19 cellular contexts compared by ENCODE assay signal in the genomic region with DNA sequence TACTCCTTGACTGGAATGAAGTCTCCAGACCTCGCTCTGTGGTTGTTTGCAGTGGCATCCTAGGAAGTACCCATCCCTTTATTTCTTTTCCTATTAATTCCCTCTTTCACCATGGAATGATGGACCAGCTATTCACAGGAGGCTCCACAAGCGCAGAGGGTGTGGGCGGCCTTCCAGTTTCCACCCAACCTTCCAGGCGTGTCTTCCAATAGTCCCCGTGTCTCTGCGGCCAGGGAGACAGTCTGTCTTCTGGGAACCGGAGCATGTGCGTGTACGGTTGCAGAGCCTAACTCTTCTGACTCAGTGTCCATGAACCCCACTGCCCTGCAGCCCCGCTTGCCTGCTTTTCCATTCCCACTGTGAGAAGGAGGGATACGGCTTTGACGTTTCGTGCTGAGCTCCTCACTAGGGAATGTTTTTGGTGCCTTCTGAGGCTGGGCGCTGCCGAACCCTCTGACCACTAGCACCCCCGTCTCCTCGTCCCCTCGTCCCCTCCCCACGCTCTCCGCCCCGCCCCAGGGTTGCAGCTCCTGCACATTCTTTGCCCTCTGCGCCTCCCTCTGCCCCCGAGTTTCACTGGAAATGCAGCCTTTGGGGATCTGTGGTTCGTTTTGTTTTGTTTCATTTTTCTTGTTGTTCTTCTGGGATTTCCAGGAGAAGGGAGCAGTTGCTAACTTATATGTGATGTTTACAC. TPM values are rescaled to one million over a fixed set of nuclear protein-coding genes. Genes with fewer than 3 reads are reported as not detected.
DNase-seq lines count a peak whose midpoint lies in the region; ATAC-seq, FAIRE-seq and TF ChIP-seq lines count a peak whose summit lies in the region.
"Had no signal": no experiment of that assay in that cellular context is flagged by ENCODE, and none has a peak within 500 bp of the region (broad histone marks: within the 10 kb centered on the region; RNA-seq: fewer than 3 reads in every experiment).

No MANE protein-coding gene starts in this region.

- no peak for FAIRE-seq in astrocyte (lab: Jason Lieb, UNC)
- FAIRE-seq: D721Med had no signal

- H3K36me3 ChIP-seq in astrocyte (ENCODE audit: insufficient read depth, low read length) = no peaks in the 10 kb centered on the region
- no peaks in the 10 kb centered on the region for H3K36me3 ChIP-seq in mesenchymal stem cell (ENCODE audit: control insufficient read depth in 1 of 2, insufficient read depth in 2 of 2, low read depth in 1 of 2, low read length in 2 of 2)
- H3K36me3 ChIP-seq in tibial artery = no peaks in the 10 kb centered on the region
- H3K36me3 ChIP-seq: BLaER1 had no signal

- no peak overlapping the region for H3K18ac ChIP-seq in mesenchymal stem cell (ENCODE audit: low read depth in 1 of 2, low read length in 2 of 2)

- H3K23ac ChIP-seq in mesenchymal stem cell (ENCODE audit: low read length in 2 of 2) = no peak overlapping the region

- H2BK12ac ChIP-seq in mesenchymal stem cell (ENCODE audit: low read length in 2 of 2) = no peak overlapping the region

- H2AK5ac ChIP-seq in mesenchymal stem cell (ENCODE audit: low read length, severe bottlenecking) = no peak overlapping the region

- H3K4me1 ChIP-seq in astrocyte (ENCODE audit: insufficient read depth, low read length) (no peaks in the 10 kb centered on the region), mesenchymal stem cell (ENCODE audit: control insufficient read depth, insufficient read depth, low read depth, low read length) (no peaks in the 10 kb centered on the region), tibial artery (peaks cover 0 to 7% (median 2%) of the 10 kb centered on the region in 4 donors)

- no peaks in the 10 kb centered on the region for H3K79me1 ChIP-seq in mesenchymal stem cell (replicated peaks; ENCODE audit: low read length, poor library complexity, severe bottlenecking)

- H2AFZ ChIP-seq in astrocyte (ENCODE audit: low read depth, low read length) (no peak overlapping the region), mesenchymal stem cell (ENCODE audit: low read depth, low read length) (no peak overlapping the region)

- no peaks in the 10 kb centered on the region for H4K20me1 ChIP-seq in astrocyte (ENCODE audit: insufficient read depth, low read length)
- H4K20me1 ChIP-seq: BLaER1 had no signal

- no peak overlapping the region for H4K8ac ChIP-seq in mesenchymal stem cell (ENCODE audit: low read length)

- H3K79me2 ChIP-seq in astrocyte (ENCODE audit: insufficient read depth, low read length) = no peaks in the 10 kb centered on the region

- no peaks in the 10 kb centered on the region for H3K9me3 Mint-ChIP-seq in activated naive CD4-positive, alpha-beta T cell treated with anti-CD3 and anti-CD28 coated beads, Interleukin-2, amount 50 U/mL, for 24 hours
- peaks cover 2% of the 10 kb centered on the region for H3K9me3 Mint-ChIP-seq in astrocyte (ENCODE audit: unreplicated experiment)
- H3K9me3 Mint-ChIP-seq: CD8-positive, alpha-beta T cell had no signal

- ATAC-seq in HG02588 (IDR thresholded peaks at IDR 0.05; ENCODE audit: unreplicated experiment) (no peak), GM19328 (IDR thresholded peaks at IDR 0.05; ENCODE audit: unreplicated experiment) (no peak)
- ATAC-seq: CD8-positive, alpha-beta T cell had no signal

- peak overlapping the region; percentile 4 for H3K27ac Mint-ChIP-seq in activated naive CD4-positive, alpha-beta T cell treated with anti-CD3 and anti-CD28 coated beads, Interleukin-2, amount 50 U/mL, for 24 hours
- H3K27ac Mint-ChIP-seq in astrocyte (ENCODE audit: unreplicated experiment) = peak overlapping the region; percentile 60
- H3K27ac Mint-ChIP-seq: CD8-positive, alpha-beta T cell had no signal

- no peak overlapping the region for H4K91ac ChIP-seq in mesenchymal stem cell (ENCODE audit: low read length)

- H2BK15ac ChIP-seq in mesenchymal stem cell (ENCODE audit: low read depth, poor library complexity, severe bottlenecking) = no peak overlapping the region

- intact Hi-C loops in tibial artery (cut with DNase I; ENCODE audit: low total_unique reads) = no loop called here

- no peaks in the 10 kb centered on the region for H3K36me3 Mint-ChIP-seq in activated naive CD4-positive, alpha-beta T cell treated with anti-CD3 and anti-CD28 coated beads, Interleukin-2, amount 50 U/mL, for 24 hours
- H3K36me3 Mint-ChIP-seq in astrocyte (ENCODE audit: low read depth, unreplicated experiment) = no peaks in the 10 kb centered on the region
- H3K36me3 Mint-ChIP-seq: CD8-positive, alpha-beta T cell had no signal

- H3K27ac ChIP-seq in astrocyte (ENCODE audit: low read depth, low read length) (no peak overlapping the region), mesenchymal stem cell (ENCODE audit: low read length, poor library complexity, severe bottlenecking) (no peak overlapping the region), tibial artery (no peak overlapping the region)
- H3K27ac ChIP-seq: 22Rv1, BLaER1, SK-N-MC had no signal

- WGBS in mesenchymal stem cell = 76% methylated on average over 24 of the region's 24 CpGs

- H3K9me3 ChIP-seq in astrocyte (ENCODE audit: insufficient read depth, low read depth, low read length) (peaks cover 2% of the 10 kb centered on the region), mesenchymal stem cell (ENCODE audit: control insufficient read depth, low read length) (no peaks in the 10 kb centered on the region), tibial artery (no peaks in the 10 kb centered on the region)

- peak overlapping the region in 1 of 2 experiments; percentile 24 for H3K14ac ChIP-seq in mesenchymal stem cell (ENCODE audit: low read length in 2 of 2)

- H2BK120ac ChIP-seq in mesenchymal stem cell (ENCODE audit: low read depth, low read length) = no peak overlapping the region

- H3K4me3 Mint-ChIP-seq in activated naive CD4-positive, alpha-beta T cell treated with anti-CD3 and anti-CD28 coated beads, Interleukin-2, amount 50 U/mL, for 24 hours = no peak overlapping the region
- no peak overlapping the region for H3K4me3 Mint-ChIP-seq in astrocyte (ENCODE audit: unreplicated experiment)
- H3K4me3 Mint-ChIP-seq: CD8-positive, alpha-beta T cell had no signal

- no peak overlapping the region for H3K4me3 ChIP-seq in astrocyte (ENCODE audit: insufficient read depth, low read depth, low read length)
- H3K4me3 ChIP-seq in mesenchymal stem cell (ENCODE audit: insufficient read depth in 1 of 2, low read depth in 1 of 2, low read length in 2 of 2) = peak overlapping the region in 1 of 2 experiments; percentile 54
- peak overlapping the region; percentile 6 to 39 for H3K4me3 ChIP-seq in tibial artery
- H3K4me3 ChIP-seq: BLaER1, SK-N-MC had no signal

- no peak overlapping the region for H3K4ac ChIP-seq in mesenchymal stem cell (ENCODE audit: low read depth in 1 of 2, low read length in 2 of 2)

- no peak overlapping the region for H2BK5ac ChIP-seq in mesenchymal stem cell (ENCODE audit: low read depth, low read length, poor library complexity, severe bottlenecking)

- TF ChIP-seq CTCF in astrocyte (IDR thresholded peaks at IDR 0.05; ENCODE audit: insufficient read depth, low read depth, low read length) (no peak), tibial artery (IDR thresholded peaks at IDR 0.05) (no peak)

- H3K4me2 ChIP-seq in astrocyte (ENCODE audit: low read length) (no peak overlapping the region), mesenchymal stem cell (ENCODE audit: low read length, poor library complexity, severe bottlenecking) (no peak overlapping the region)
- H3K4me2 ChIP-seq: BLaER1 had no signal

- peaks cover 10% of the 10 kb centered on the region for H3K27me3 Mint-ChIP-seq in activated naive CD4-positive, alpha-beta T cell treated with anti-CD3 and anti-CD28 coated beads, Interleukin-2, amount 50 U/mL, for 24 hours
- peaks cover 10% of the 10 kb centered on the region for H3K27me3 Mint-ChIP-seq in astrocyte (ENCODE audit: low read depth, unreplicated experiment)

- H3K4me1 Mint-ChIP-seq in activated naive CD4-positive, alpha-beta T cell treated with anti-CD3 and anti-CD28 coated beads, Interleukin-2, amount 50 U/mL, for 24 hours = peaks cover 10% of the 10 kb centered on the region
- no peaks in the 10 kb centered on the region for H3K4me1 Mint-ChIP-seq in astrocyte (ENCODE audit: low read depth, unreplicated experiment)

- peaks cover 2% of the 10 kb centered on the region for H3K27me3 ChIP-seq in astrocyte (ENCODE audit: insufficient read depth, low read length)
- H3K27me3 ChIP-seq in mesenchymal stem cell (ENCODE audit: control insufficient read depth in 1 of 2, insufficient read depth in 1 of 2, low read length in 2 of 2) = peaks cover 8 to 41% of the 10 kb centered on the region in 2 experiments
- peaks cover 0 to 35% of the 10 kb centered on the region in 2 donors for H3K27me3 ChIP-seq in tibial artery
- H3K27me3 ChIP-seq: BLaER1 had no signal

- H3K9ac ChIP-seq in astrocyte (ENCODE audit: low read length) (no peak overlapping the region), mesenchymal stem cell (ENCODE audit: low read length) (peak overlapping the region; percentile 70)
- H3K9ac ChIP-seq: BLaER1 had no signal

- DNase-seq in activated naive CD4-positive, alpha-beta T cell (lab: John Stamatoyannopoulos, UW) = no peak
- no peak for DNase-seq in astrocyte (ENCODE audit: low read depth)
- DNase-seq in mesenchymal stem cell = no peak
- no peak for DNase-seq in tibial artery
- no peak for DNase-seq in NOMO-1 treated with dmso at 0.1 percent for 144 hours (lab: John Stamatoyannopoulos, UW; ENCODE audit: unreplicated experiment)
- DNase-seq: CD8-positive, alpha-beta T cell; DMS79; KG1; NCI-H1048; NCI-H146; NCI-H2081 had no signal

RNA-seq across cellular contexts. Expression of a gene that starts 26.3 kb away (rescaled TPM):
- not detected in 2 replicates for total RNA-seq in astrocyte
- not detected for polyA plus RNA-seq in mesenchymal stem cell (2013, experiment 1 of 2)
- polyA plus RNA-seq in mesenchymal stem cell (2013, experiment 2 of 2) = not detected
- total RNA-seq: CD8-positive, alpha-beta T cell; NCI-H460 had no signal
